ENCODE assay signal across 10 cellular contexts in the genomic region with DNA sequence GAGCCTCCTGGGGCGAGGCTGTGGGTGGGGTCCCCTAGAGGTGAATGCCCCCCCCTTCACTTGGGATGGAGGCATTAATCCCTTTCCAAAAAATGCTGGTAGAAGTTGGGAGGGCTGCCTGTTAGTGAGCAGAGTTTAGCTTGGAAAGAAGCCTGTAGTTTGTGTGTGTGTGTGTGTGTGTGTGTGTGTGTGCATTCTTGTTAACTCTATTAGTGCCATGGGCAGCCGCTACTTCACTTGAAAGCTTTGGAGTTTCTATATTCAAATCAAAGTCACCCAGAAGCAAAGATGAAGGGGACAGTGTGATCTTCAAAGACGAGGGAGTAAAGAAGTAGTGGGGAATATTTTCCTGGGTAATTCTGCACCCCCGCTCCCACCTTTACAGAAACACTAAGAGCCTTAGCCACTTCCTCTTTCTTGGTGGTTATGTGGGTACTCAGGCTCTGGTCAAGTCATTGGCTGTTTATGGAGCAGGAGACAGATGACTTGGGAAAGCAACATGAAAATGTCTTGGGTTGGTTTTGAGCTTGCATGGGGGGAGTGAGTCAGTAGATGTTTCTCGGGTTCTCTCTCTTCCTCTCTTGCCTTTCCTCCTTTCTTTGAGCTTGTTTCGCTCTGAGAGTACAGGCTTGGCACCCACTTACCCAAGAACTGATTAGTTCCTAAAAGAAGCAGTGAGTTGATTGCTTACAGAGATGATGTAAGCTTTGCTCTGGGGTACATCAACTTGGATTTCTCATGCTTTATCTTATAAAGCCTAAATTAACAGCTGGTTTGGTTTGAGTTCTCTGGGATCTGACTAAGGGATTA. TPM values are rescaled to one million over a fixed set of nuclear protein-coding genes. Genes with fewer than 3 reads are reported as not detected.
DNase-seq lines count a peak whose midpoint lies in the region; ATAC-seq and TF ChIP-seq lines count a peak whose summit lies in the region.
"Had no signal": no experiment of that assay in that cellular context is flagged by ENCODE, and none has a peak within 500 bp of the region (broad histone marks: within the 10 kb centered on the region; RNA-seq: fewer than 3 reads in every experiment).

No MANE protein-coding gene starts in this region.

- H3K4me3 ChIP-seq in Loucy (ENCODE audit: low read length, poor library complexity, severe bottlenecking) (no peak overlapping the region), coronary artery (peak overlapping the region; percentile 17), trophoblast cell (ENCODE audit: low read depth, low read length) (no peak overlapping the region), tibial nerve (no peak overlapping the region), testis (no peak overlapping the region), PC-9 (no peak overlapping the region)

- CTCF ChIA-PET in PC-9 (lab: Charles Lee): no interaction called here

- peak overlapping the region; percentile 24 for H2AK5ac ChIP-seq in trophoblast cell (ENCODE audit: low read length)

- BruUV-seq in PC-9 (replicated peaks; lab: Mats Ljungman, UMichigan): no TSS peak

- H3K14ac ChIP-seq in trophoblast cell (ENCODE audit: low read length): no peak overlapping the region

- no peak overlapping the region for H4K8ac ChIP-seq in trophoblast cell (ENCODE audit: low read depth, low read length)

- H3K4me2 ChIP-seq in Loucy (ENCODE audit: low read depth, low read length, poor library complexity, severe bottlenecking) (peak overlapping the region; percentile 24), trophoblast cell (ENCODE audit: low read length) (peak overlapping the region; percentile 26), PC-9 (no peak overlapping the region)

- intact Hi-C loops in testis (cut with DNase I; ENCODE audit: low total_unique reads) (no loop called here), PC-9 (cut with micrococcal nuclease; ENCODE audit: unreplicated experiment) (no loop called here)

- no peak for TF ChIP-seq CTCF in Loucy (conservative IDR thresholded peaks at IDR 0.05; ENCODE audit: low read length)
- no peak for TF ChIP-seq CTCF in coronary artery (IDR thresholded peaks at IDR 0.05)
- no peak for TF ChIP-seq CTCF in tibial nerve (IDR thresholded peaks at IDR 0.05)
- TF ChIP-seq CTCF in testis (IDR thresholded peaks at IDR 0.05): no peak
- TF ChIP-seq CTCF in PC-9 (conservative IDR thresholded peaks at IDR 0.05): no peak

- WGBS in trophoblast cell (ENCODE audit: extremely low coverage, insufficient coverage, insufficient read length): no CpG with 5 or more reads among the region's 6 CpGs
- WGBS in tibial nerve, 2 donors: 59 to 71% methylated on average over 6 of the region's 6 CpGs
- 79% methylated on average over 6 of the region's 6 CpGs for WGBS in testis, 2 donors

- no peak overlapping the region for H2BK5ac ChIP-seq in trophoblast cell (ENCODE audit: low read depth, low read length, poor library complexity)

- H3K18ac ChIP-seq in trophoblast cell (ENCODE audit: low read length): peak overlapping the region; percentile 30

- H4K12ac ChIP-seq in trophoblast cell (ENCODE audit: low read depth, low read length): no peak overlapping the region

- ATAC-seq in HG02852 (IDR thresholded peaks at IDR 0.05; ENCODE audit: unreplicated experiment): no peak

- peak overlapping the region; percentile 4 for H2BK12ac ChIP-seq in trophoblast cell (ENCODE audit: low read length)

- no peak overlapping the region for H3K23ac ChIP-seq in trophoblast cell (ENCODE audit: low read length)

- POLR2A ChIA-PET in PC-9 (lab: Charles Lee; ENCODE audit: unreplicated experiment): no interaction called here

- H3K27me3 ChIP-seq in Loucy (ENCODE audit: insufficient read depth, low read length, poor library complexity, severe bottlenecking): peaks cover 47% of the 10 kb centered on the region
- H3K27me3 ChIP-seq in trophoblast cell (ENCODE audit: insufficient read depth, low read length): no peaks in the 10 kb centered on the region
- no peaks in the 10 kb centered on the region for H3K27me3 ChIP-seq in tibial nerve
- no peaks in the 10 kb centered on the region for H3K27me3 ChIP-seq in testis
- no peaks in the 10 kb centered on the region for H3K27me3 ChIP-seq in PC-9 (ENCODE audit: insufficient read depth, low read depth)

- H3K9me2 ChIP-seq in Loucy (replicated peaks; ENCODE audit: low read depth, low read length): no peaks in the 10 kb centered on the region
- no peaks in the 10 kb centered on the region for H3K9me2 ChIP-seq in PC-9 (ENCODE audit: insufficient read depth)

- no peak for TF ChIP-seq EP300 in tibial nerve (IDR thresholded peaks at IDR 0.05)

- H3K36me3 ChIP-seq in Loucy (ENCODE audit: insufficient read depth, low read length) (no peaks in the 10 kb centered on the region), trophoblast cell (ENCODE audit: control insufficient read depth in 1 of 2, insufficient read depth in 2 of 2, low read length in 2 of 2) (peaks cover 2 to 5% of the 10 kb centered on the region in 2 experiments), tibial nerve (no peaks in the 10 kb centered on the region), testis (ENCODE audit: low read depth, missing control alignments) (no peaks in the 10 kb centered on the region), PC-9 (ENCODE audit: low read depth) (no peaks in the 10 kb centered on the region)

- no peaks in the 10 kb centered on the region for H3K9me3 ChIP-seq in Loucy (ENCODE audit: insufficient read depth, low read depth, low read length)
- no peaks in the 10 kb centered on the region for H3K9me3 ChIP-seq in trophoblast cell (ENCODE audit: insufficient read depth, low read depth, low read length)
- no peaks in the 10 kb centered on the region for H3K9me3 ChIP-seq in tibial nerve
- H3K9me3 ChIP-seq in testis: no peaks in the 10 kb centered on the region
- H3K9me3 ChIP-seq in PC-9 (ENCODE audit: insufficient read depth, low read depth): no peaks in the 10 kb centered on the region

- no peak overlapping the region for H4K91ac ChIP-seq in trophoblast cell (ENCODE audit: low read depth, low read length)

- no peak overlapping the region for H2BK120ac ChIP-seq in trophoblast cell (ENCODE audit: insufficient read depth, low read length, poor library complexity)

- H3K4me1 ChIP-seq in Loucy (ENCODE audit: insufficient read depth, low read length, poor library complexity, severe bottlenecking) (peaks cover 39% of the 10 kb centered on the region), trophoblast cell (ENCODE audit: control insufficient read depth in 1 of 2, insufficient read depth in 2 of 2, low read length in 2 of 2) (peaks cover 32 to 52% of the 10 kb centered on the region in 2 experiments), tibial nerve (peaks cover 0 to 60% (median 17%) of the 10 kb centered on the region in 4 donors), testis (peaks cover 5% of the 10 kb centered on the region), PC-9 (replicated peaks; ENCODE audit: insufficient read depth) (no peaks in the 10 kb centered on the region)

- H3K79me2 ChIP-seq in Loucy (ENCODE audit: insufficient read depth, low read length) (no peaks in the 10 kb centered on the region), trophoblast cell (ENCODE audit: control insufficient read depth, insufficient read depth, low read length, poor library complexity) (peaks cover 16% of the 10 kb centered on the region), PC-9 (ENCODE audit: low read depth) (no peaks in the 10 kb centered on the region; the same call in 1 of the 2 replicates)

- H3K4ac ChIP-seq in trophoblast cell (ENCODE audit: low read depth, low read length): peak overlapping the region; percentile 57

- TF ChIP-seq POLR2A in tibial nerve (IDR thresholded peaks at IDR 0.05) (no peak), testis (IDR thresholded peaks at IDR 0.05) (no peak)

- peak overlapping the region in 1 of 2 donors; percentile 47 for H3K27ac ChIP-seq in coronary artery
- H3K27ac ChIP-seq in trophoblast cell (ENCODE audit: low read depth, low read length): peak overlapping the region; percentile 95
- no peak overlapping the region for H3K27ac ChIP-seq in tibial nerve
- no peak overlapping the region for H3K27ac ChIP-seq in testis
- H3K27ac ChIP-seq in PC-9: no peak overlapping the region

- peaks cover 75% of the 10 kb centered on the region for H4K20me1 ChIP-seq in Loucy (ENCODE audit: insufficient read depth, low read length, poor library complexity, severe bottlenecking)
- no peaks in the 10 kb centered on the region for H4K20me1 ChIP-seq in PC-9 (ENCODE audit: insufficient read depth)

- no peak overlapping the region for H2AFZ ChIP-seq in Loucy (ENCODE audit: low read length)
- H2AFZ ChIP-seq in trophoblast cell (ENCODE audit: insufficient read depth, low read length, poor library complexity): no peak overlapping the region
- H2AFZ ChIP-seq in PC-9: no peak overlapping the region

- no peak overlapping the region for H3K9ac ChIP-seq in Loucy (ENCODE audit: low read depth, low read length, poor library complexity, severe bottlenecking)
- no peak overlapping the region for H3K9ac ChIP-seq in trophoblast cell (ENCODE audit: low read length)

- peak; percentile 30 for DNase-seq in GM04504 (ENCODE audit: low read depth)
- no peak for DNase-seq in coronary artery (ENCODE audit: low spot score)
- DNase-seq in trophoblast cell: no peak
- DNase-seq in tibial nerve (ENCODE audit: low spot score in 2 of 2): no peak
- no peak for DNase-seq in testis
- no peak for DNase-seq in PC-9
- DNase-seq: activated CD8-positive, alpha-beta memory T cell treated with anti-CD3 and anti-CD28 coated beads, Interleukin-2, amount 50 U/mL, for 48 hours; NCI-H1417 had no signal

- H3K79me1 ChIP-seq in trophoblast cell (ENCODE audit: low read length): peaks cover 15% of the 10 kb centered on the region

- H3F3A ChIP-seq in Loucy (ENCODE audit: low read depth): no peaks in the 10 kb centered on the region
- H3F3A ChIP-seq in PC-9 (ENCODE audit: insufficient read depth, low read depth): no peaks in the 10 kb centered on the region

RNA-seq across cellular contexts. Expression of gene TCF7L2, which starts 35.9 kb away (rescaled TPM):
- polyA plus RNA-seq in trophoblast cell (2013): 83.7 and 89.6 TPM in 2 replicates
- 10 to 100 TPM; 25.1 to 38.9 (median 26.9) TPM for total RNA-seq in tibial nerve
- 10 to 100 TPM; 23.3 to 25.4 TPM for total RNA-seq in testis
- polyA plus RNA-seq in testis (ENCODE audit: insufficient read depth, low read depth, low replicate concordance): 18.5 TPM
- 9.9 and 14.8 TPM in 2 replicates for total RNA-seq in PC-9 (2021)
